9 cellular contexts compared by ENCODE assay signal in genomic region chr2:212548459-212548815, GRCh38. TPM values are rescaled to one million over a fixed set of nuclear protein-coding genes. Genes with fewer than 3 reads are reported as not detected.
A peak's percentile ranks its signal among the peaks of the same experiment; 100 is the strongest.
DNase-seq lines count a peak whose midpoint lies in the region; ATAC-seq and TF ChIP-seq lines count a peak whose summit lies in the region.
"Had no signal": no experiment of that assay in that cellular context is flagged by ENCODE, and none has a peak within 500 bp of the region (broad histone marks: within the 10 kb centered on the region; RNA-seq: fewer than 3 reads in every experiment).

No MANE protein-coding gene starts in this region.

- no peak overlapping the region for H3K4me3 ChIP-seq in AG04450 (ENCODE audit: low read depth, low read length)
- H3K4me3 ChIP-seq: colonic mucosa had no signal

- POLR2A ChIA-PET in AG04450 (lab: Yijun Ruan, JAX) = no interaction called here

- H3K27me3 ChIP-seq in AG04450 (ENCODE audit: control insufficient read depth, insufficient read depth, low read length) = no peaks in the 10 kb centered on the region
- H3K27me3 ChIP-seq: colonic mucosa had no signal

- peak; percentile 47 for ATAC-seq in HG03175 (IDR thresholded peaks at IDR 0.05; ENCODE audit: unreplicated experiment)
- ATAC-seq in left lobe of liver = peak; percentile 87
- ATAC-seq in HG03139 (IDR thresholded peaks at IDR 0.05; ENCODE audit: unreplicated experiment) = no peak
- no peak for ATAC-seq in HG02623 (IDR thresholded peaks at IDR 0.05; ENCODE audit: unreplicated experiment)

- DNase-seq in AG04450 (ENCODE audit: low read depth, low spot score) (no peak), astrocyte of the hippocampus (ENCODE audit: low read depth, low spot score) (peak; percentile 72), left lobe of liver (ENCODE audit: low spot score) (no peak), NCI-H1092 (lab: John Stamatoyannopoulos, UW) (no peak), amniotic stem cell (lab: John Stamatoyannopoulos, UW) (no peak)
- DNase-seq: colonic mucosa had no signal

- no peak overlapping the region for H3K27ac ChIP-seq in AG04450 (ENCODE audit: low read depth, low read length)
- H3K27ac ChIP-seq: colonic mucosa had no signal

- CTCF ChIA-PET in AG04450 (lab: Charles Lee) = interaction anchor here (0.7 to 2.7 kb wide), 5 partner anchors 19 to 1391 kb away, joined by 3 to 28 read pairs (median 3); no protein-coding TSS in a partner anchor

- TF ChIP-seq CTCF in AG04450 (IDR thresholded peaks at IDR 0.05; ENCODE audit: low read depth, low read length) = peak; percentile 36

- no peaks in the 10 kb centered on the region for H3K9me3 ChIP-seq in AG04450 (ENCODE audit: control insufficient read depth, insufficient read depth, low read length)
- H3K9me3 ChIP-seq: colonic mucosa had no signal

RNA-seq across cellular contexts. Expression of gene ERBB4, which starts 9.8 kb away (rescaled TPM):
- not detected in 2 replicates for polyA plus RNA-seq in AG04450 (2011; rRNA removed)
- polyA minus RNA-seq in AG04450 (2011; rRNA and poly(A)+ RNA removed) = not detected in 2 replicates
- total RNA-seq in left lobe of liver = 0.05 TPM

Comparison
In these comparisons a context has a peak if more than half of its experiments do, and no peak if none do; other contexts are left out.
1. ATAC-seq: peak in HG03175 (single experiment) and left lobe of liver (single experiment); none in HG03139 (single experiment) and HG02623 (single experiment).